Comparison of ENCODE assay signal across 11 cellular contexts in genomic region chr17:65058151-65058550, GRCh38. TPM values are rescaled to one million over a fixed set of nuclear protein-coding genes. Genes with fewer than 3 reads are reported as not detected.
DNase-seq lines count a peak whose midpoint lies in the region; ATAC-seq and TF ChIP-seq lines count a peak whose summit lies in the region.
"Had no signal": no experiment of that assay in that cellular context is flagged by ENCODE, and none has a peak within 500 bp of the region (broad histone marks: within the 10 kb centered on the region; RNA-seq: fewer than 3 reads in every experiment).

No MANE protein-coding gene starts in this region.

- no peak for ATAC-seq in natural killer cell treated with Interleukin-12 subunit alpha and Interleukin-12 subunit beta and Interleukin-15 and Interleukin-18, amount 100 ng/mL, for 72 hours
- ATAC-seq in GM18873 (IDR thresholded peaks at IDR 0.05; ENCODE audit: low FRiP score, unreplicated experiment), result no peak

- DNase-seq in left ventricle myocardium inferior (no peak), cardiac septum (ENCODE audit: low spot score) (no peak), vagina (ENCODE audit: extremely low spot score in 2 of 2) (no peak), glomerular visceral epithelial cell (ENCODE audit: extremely low spot score) (no peak), hepatic stellate cell (ENCODE audit: low spot score) (no peak)
- DNase-seq in natural killer cell treated with Interleukin-12 subunit alpha and Interleukin-12 subunit beta and Interleukin-15 and Interleukin-18, amount 100 ng/mL, for 72 hours (ENCODE audit: low spot score), result no peak
- DNase-seq: activated gamma-delta T cell, BE2C had no signal

- intact Hi-C loops in left ventricle myocardium inferior (cut with micrococcal nuclease) (no loop called here), cardiac septum (cut with DNase I) (loop anchor here (5.0 kb wide), 1 partner anchor 44 kb away; no protein-coding TSS in a partner anchor), vagina (cut with DNase I) (loop anchor here (5.0 kb wide), 1 partner anchor 81 kb away; no protein-coding TSS in a partner anchor)
- intact Hi-C loops in dendritic cell treated with granulocyte-macrophage colony-stimulating factor and Interleukin-4, amounts not matched to agents 40 ng/mL and 50 ng/mL, for 4 days (cut with micrococcal nuclease), result loop anchor here (5.0 kb wide), 2 partner anchors 41 to 44 kb away; no protein-coding TSS in a partner anchor

- H3K4me1 ChIP-seq in left ventricle myocardium inferior, result peaks cover 72% of the 10 kb centered on the region
- H3K4me1 ChIP-seq in vagina, result peaks cover 51% of the 10 kb centered on the region

- no peaks in the 10 kb centered on the region for H3K27me3 ChIP-seq in left ventricle myocardium inferior (ENCODE audit: low read depth)
- H3K27me3 ChIP-seq in vagina, result no peaks in the 10 kb centered on the region
- H3K27me3 ChIP-seq: BE2C had no signal

- H3K9me3 ChIP-seq in left ventricle myocardium inferior (replicated peaks), result no peaks in the 10 kb centered on the region
- no peaks in the 10 kb centered on the region for H3K9me3 ChIP-seq in vagina
- H3K9me3 ChIP-seq: BE2C, HAP-1 had no signal

- H3K4me3 Mint-ChIP-seq in dendritic cell treated with granulocyte-macrophage colony-stimulating factor and Interleukin-4, amounts not matched to agents 40 ng/mL and 50 ng/mL, for 4 days, result no peak overlapping the region
- H3K4me3 Mint-ChIP-seq in natural killer cell treated with Interleukin-12 subunit alpha and Interleukin-12 subunit beta and Interleukin-15 and Interleukin-18, amount 100 ng/mL, for 72 hours, result peak overlapping the region; percentile 43

- H3K27ac ChIP-seq in left ventricle myocardium inferior (replicated peaks), result peak overlapping the region; percentile 99
- H3K27ac ChIP-seq in vagina, result peak overlapping the region; percentile 99

- peaks cover 28% of the 10 kb centered on the region for H3K36me3 Mint-ChIP-seq in dendritic cell treated with granulocyte-macrophage colony-stimulating factor and Interleukin-4, amounts not matched to agents 40 ng/mL and 50 ng/mL, for 4 days (ENCODE audit: low read depth)
- no peaks in the 10 kb centered on the region for H3K36me3 Mint-ChIP-seq in natural killer cell treated with Interleukin-12 subunit alpha and Interleukin-12 subunit beta and Interleukin-15 and Interleukin-18, amount 100 ng/mL, for 72 hours

- H3K4me1 Mint-ChIP-seq in dendritic cell treated with granulocyte-macrophage colony-stimulating factor and Interleukin-4, amounts not matched to agents 40 ng/mL and 50 ng/mL, for 4 days (ENCODE audit: low read depth), result peaks cover 50% of the 10 kb centered on the region
- peaks cover 31% of the 10 kb centered on the region in 2 donors for H3K4me1 Mint-ChIP-seq in natural killer cell treated with Interleukin-12 subunit alpha and Interleukin-12 subunit beta and Interleukin-15 and Interleukin-18, amount 100 ng/mL, for 72 hours (ENCODE audit: low read depth in 2 of 2)

- H3K36me3 ChIP-seq in left ventricle myocardium inferior (peaks cover 4% of the 10 kb centered on the region), vagina (peaks cover 0 to 4% of the 10 kb centered on the region in 2 donors)

- peak overlapping the region; percentile 99 for H3K27ac Mint-ChIP-seq in dendritic cell treated with granulocyte-macrophage colony-stimulating factor and Interleukin-4, amounts not matched to agents 40 ng/mL and 50 ng/mL, for 4 days
- peak overlapping the region; percentile 5 to 93 for H3K27ac Mint-ChIP-seq in natural killer cell treated with Interleukin-12 subunit alpha and Interleukin-12 subunit beta and Interleukin-15 and Interleukin-18, amount 100 ng/mL, for 72 hours

- no peak for TF ChIP-seq POLR2A in vagina (IDR thresholded peaks at IDR 0.05)

- H3K27me3 Mint-ChIP-seq in dendritic cell treated with granulocyte-macrophage colony-stimulating factor and Interleukin-4, amounts not matched to agents 40 ng/mL and 50 ng/mL, for 4 days, result no peaks in the 10 kb centered on the region
- no peaks in the 10 kb centered on the region for H3K27me3 Mint-ChIP-seq in natural killer cell treated with Interleukin-12 subunit alpha and Interleukin-12 subunit beta and Interleukin-15 and Interleukin-18, amount 100 ng/mL, for 72 hours

- no peak overlapping the region for H3K4me3 ChIP-seq in left ventricle myocardium inferior
- no peak overlapping the region for H3K4me3 ChIP-seq in vagina
- H3K4me3 ChIP-seq: HAP-1 had no signal

- TF ChIP-seq CTCF in left ventricle myocardium inferior (IDR thresholded peaks at IDR 0.05; ENCODE audit: borderline replicate concordance) (no peak), vagina (IDR thresholded peaks at IDR 0.05) (no peak)

- no peaks in the 10 kb centered on the region for H3K9me3 Mint-ChIP-seq in dendritic cell treated with granulocyte-macrophage colony-stimulating factor and Interleukin-4, amounts not matched to agents 40 ng/mL and 50 ng/mL, for 4 days
- H3K9me3 Mint-ChIP-seq in natural killer cell treated with Interleukin-12 subunit alpha and Interleukin-12 subunit beta and Interleukin-15 and Interleukin-18, amount 100 ng/mL, for 72 hours, result no peaks in the 10 kb centered on the region

RNA-seq across cellular contexts. Expression of gene GNA13, which starts 1.6 kb away (rescaled TPM):
- 19.7 TPM for total RNA-seq in left ventricle myocardium inferior
- 19.0 TPM for total RNA-seq in cardiac septum
- total RNA-seq in natural killer cell treated with Interleukin-12 subunit alpha and Interleukin-12 subunit beta and Interleukin-15 and Interleukin-18, amount 100 ng/mL, for 72 hours, result 10 to 100 TPM; 59.3 to 65.3 TPM
- 41.7 TPM for total RNA-seq in vagina
